17 cellular contexts compared by ENCODE assay signal in genomic region chrX:55486736-55487135, GRCh38. TPM values are rescaled to one million over a fixed set of nuclear protein-coding genes. Genes with fewer than 3 reads are reported as not detected.
DNase-seq lines count a peak whose midpoint lies in the region; TF ChIP-seq lines count a peak whose summit lies in the region.
"Had no signal": no experiment of that assay in that cellular context is flagged by ENCODE, and none has a peak within 500 bp of the region (broad histone marks: within the 10 kb centered on the region; RNA-seq: fewer than 3 reads in every experiment).

No MANE protein-coding gene starts in this region.

- no peak overlapping the region for H3K9ac ChIP-seq in mammary epithelial cell (ENCODE audit: insufficient read depth, low read length)

- DNase-seq in mammary epithelial cell (peak; percentile 41), breast epithelium (ENCODE audit: low spot score in 2 of 2) (no peak), anterior cingulate cortex (lab: John Stamatoyannopoulos, UW) (peak in 45 of 58 donors; percentile 0 to 89 (median 35)), inferior parietal cortex (ENCODE audit: extremely low spot score) (peak; percentile 73)
- no peak for DNase-seq in central memory CD4-positive, alpha-beta T cell
- DNase-seq in effector memory CD4-positive, alpha-beta T cell, result no peak
- no peak for DNase-seq in activated CD4-positive, alpha-beta T cell treated with anti-CD3 and anti-CD28 coated beads for 1 hour
- DNase-seq in activated CD4-positive, alpha-beta T cell treated with anti-CD3 and anti-CD28 coated beads for 48 hours, result no peak
- DNase-seq: amniotic stem cell, COR-L47, left lung, NCI-H345, PC-9 had no signal

- intact Hi-C loops in mammary epithelial cell (cut with micrococcal nuclease) (no loop called here), breast epithelium (cut with DNase I; ENCODE audit: low total_unique reads) (no loop called here)

- H4K20me1 ChIP-seq in mammary epithelial cell (ENCODE audit: insufficient read depth, low read length), result no peaks in the 10 kb centered on the region

- TF ChIP-seq CTCF in mammary epithelial cell (conservative IDR thresholded peaks at IDR 0.05 in 1 of 2, IDR thresholded peaks at IDR 0.05 in 1 of 2; ENCODE audit: extremely low read depth in 1 of 2, insufficient read depth in 1 of 2, low read depth in 1 of 2, low read length in 2 of 2), result no peak
- TF ChIP-seq CTCF in breast epithelium (IDR thresholded peaks at IDR 0.05), result no peak

- in situ Hi-C loops in mammary epithelial cell (cut with MboI; ENCODE audit: low sequenced_read_pairs in 2 of 2), result no loop called here

- H3K27ac ChIP-seq in mammary epithelial cell (ENCODE audit: insufficient read depth, low read depth, low read length) (no peak overlapping the region), breast epithelium (peak overlapping the region in 1 of 2 donors; percentile 93)
- H3K27ac ChIP-seq in effector memory CD4-positive, alpha-beta T cell (ENCODE audit: insufficient read depth, low read length, poor library complexity, severe bottlenecking), result no peak overlapping the region
- H3K27ac ChIP-seq: A549, left lung, PC-9 had no signal

- dilution Hi-C loops in mammary epithelial cell (cut with HindIII; ENCODE audit: low sequenced_read_pairs), result no loop called here

- TF ChIP-seq POLR2A in breast epithelium (IDR thresholded peaks at IDR 0.05), result no peak

- H3K9me3 ChIP-seq in mammary epithelial cell (replicated peaks; ENCODE audit: insufficient read depth, low read length) (peaks cover 7% of the 10 kb centered on the region), breast epithelium (no peaks in the 10 kb centered on the region)
- no peaks in the 10 kb centered on the region for H3K9me3 ChIP-seq in effector memory CD4-positive, alpha-beta T cell (ENCODE audit: control insufficient read depth, low read length)
- H3K9me3 ChIP-seq: A549, left lung, testis had no signal

- no TSS peak for BruUV-seq in mammary epithelial cell (replicated peaks; lab: Mats Ljungman, UMichigan)

- CTCF ChIA-PET in mammary epithelial cell (lab: Charles Lee; ENCODE audit: low non-redundant PET), result no interaction called here

- H3K4me3 ChIP-seq in mammary epithelial cell (replicated peaks in 1 of 3; ENCODE audit: insufficient read depth in 1 of 3, low read depth in 2 of 3, low read length in 3 of 3), result no peak overlapping the region
- H3K4me3 ChIP-seq in breast epithelium, result no peak overlapping the region
- no peak overlapping the region for H3K4me3 ChIP-seq in effector memory CD4-positive, alpha-beta T cell (ENCODE audit: insufficient read depth, low read depth, low read length, poor library complexity, severe bottlenecking)
- H3K4me3 ChIP-seq: A549, left lung, PC-9, smooth muscle cell, testis had no signal

- no peak overlapping the region for H3K4me2 ChIP-seq in mammary epithelial cell (ENCODE audit: insufficient read depth, low read depth, low read length)
- H3K4me2 ChIP-seq: A549, PC-9 had no signal

- H3K27me3 ChIP-seq in mammary epithelial cell (ENCODE audit: insufficient read depth, low read length) (peaks cover 2% of the 10 kb centered on the region), breast epithelium (peaks cover 3 to 33% of the 10 kb centered on the region in 2 donors)
- no peaks in the 10 kb centered on the region for H3K27me3 ChIP-seq in effector memory CD4-positive, alpha-beta T cell (replicated peaks; ENCODE audit: control insufficient read depth, insufficient read depth, low read length, poor library complexity, severe bottlenecking)
- H3K27me3 ChIP-seq: left lung, testis had no signal

- no peak overlapping the region for H2AFZ ChIP-seq in mammary epithelial cell (ENCODE audit: low read depth, low read length)
- H2AFZ ChIP-seq: PC-9 had no signal

- H3K79me2 ChIP-seq in mammary epithelial cell (ENCODE audit: insufficient read depth, low read length), result no peaks in the 10 kb centered on the region

- H3K4me1 ChIP-seq in mammary epithelial cell (ENCODE audit: insufficient read depth, low read length) (peaks cover 4% of the 10 kb centered on the region), breast epithelium (no peaks in the 10 kb centered on the region)
- H3K4me1 ChIP-seq in effector memory CD4-positive, alpha-beta T cell (ENCODE audit: control insufficient read depth, insufficient read depth, low read length, poor library complexity, severe bottlenecking), result no peaks in the 10 kb centered on the region
- H3K4me1 ChIP-seq: left lung, testis had no signal

- H3K36me3 ChIP-seq in mammary epithelial cell (ENCODE audit: insufficient read depth, low read length) (no peaks in the 10 kb centered on the region), breast epithelium (peaks cover 3% of the 10 kb centered on the region)
- H3K36me3 ChIP-seq in effector memory CD4-positive, alpha-beta T cell (ENCODE audit: control insufficient read depth, insufficient read depth, low read length), result no peaks in the 10 kb centered on the region
- H3K36me3 ChIP-seq: left lung had no signal

- 46% methylated on average over 3 of the region's 3 CpGs for WGBS in mammary epithelial cell (ENCODE audit: low coverage, missing lambda C conversion rate)

RNA-seq across cellular contexts. Expression of gene USP51, which starts 2.9 kb away (rescaled TPM):
- total RNA-seq in mammary epithelial cell (1 to 10 TPM in 1 of 2 donors, under 1 TPM in 1; 0.28 to 2.3 TPM), breast epithelium (1 to 10 TPM in 2 of 3 donors, under 1 TPM in 1; 0.66 to 4.0 (median 1.9) TPM)
- 0.28 TPM for polyA plus RNA-seq in mammary epithelial cell
- not detected for polyA minus RNA-seq in mammary epithelial cell
- total RNA-seq: HT-29, PC-9 had no signal

RNA-seq across cellular contexts. Expression of gene MAGEH1, which starts 34.8 kb away (rescaled TPM):
- 1 to 10 TPM; 5.2 to 8.2 TPM for total RNA-seq in mammary epithelial cell
- 7.1 TPM for polyA plus RNA-seq in mammary epithelial cell
- 3.8 TPM for polyA minus RNA-seq in mammary epithelial cell
- total RNA-seq in breast epithelium, result 10 to 100 TPM; 23.0 to 37.4 (median 32.3) TPM
- total RNA-seq: HT-29, PC-9 had no signal

Comparison
In these comparisons a context has a peak if more than half of its experiments do, and no peak if none do; other contexts are left out.
1. DNase-seq: peak in mammary epithelial cell (single experiment), anterior cingulate cortex (45 of 58) and inferior parietal cortex (single experiment); none in breast epithelium (0 of 2), central memory CD4-positive, alpha-beta T cell (single experiment), effector memory CD4-positive, alpha-beta T cell (0 of 3), activated CD4-positive, alpha-beta T cell treated with anti-CD3 and anti-CD28 coated beads for 1 hour (single experiment) and activated CD4-positive, alpha-beta T cell treated with anti-CD3 and anti-CD28 coated beads for 48 hours (single experiment).